In the genomic region with DNA sequence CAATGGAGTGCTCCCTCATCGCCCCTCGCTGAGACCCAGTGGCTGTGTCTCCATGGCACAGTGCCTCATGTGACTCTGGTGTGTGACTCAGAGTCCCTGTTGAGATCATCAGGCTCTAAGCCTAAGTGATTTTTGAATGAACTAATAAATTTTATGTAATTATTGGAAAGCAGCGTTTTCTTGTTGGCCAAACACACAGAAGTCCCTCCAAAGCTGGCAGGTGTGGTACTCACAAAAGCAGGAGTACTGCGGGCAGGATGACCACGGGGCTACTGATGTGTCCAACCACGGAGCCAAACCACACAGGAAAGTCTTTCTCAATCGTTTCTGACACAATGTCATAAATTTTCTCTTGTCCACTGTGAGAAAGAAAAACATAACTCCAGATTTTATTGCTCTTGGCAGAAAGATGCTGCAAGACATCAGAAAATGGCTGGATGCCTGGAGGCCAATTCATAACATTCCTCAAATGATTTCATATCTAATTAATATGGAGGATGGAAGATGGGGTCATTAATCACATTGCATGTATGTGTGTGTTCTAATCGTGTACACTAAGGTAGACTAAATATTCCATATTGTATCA, we compare ENCODE assay signal across 12 cellular contexts. TPM values are rescaled to one million over a fixed set of nuclear protein-coding genes. Genes with fewer than 3 reads are reported as not detected.
DNase-seq lines count a peak whose midpoint lies in the region; ATAC-seq, FAIRE-seq and TF ChIP-seq lines count a peak whose summit lies in the region.
"Had no signal": no experiment of that assay in that cellular context is flagged by ENCODE, and none has a peak within 500 bp of the region (broad histone marks: within the 10 kb centered on the region; RNA-seq: fewer than 3 reads in every experiment).

No MANE protein-coding gene starts in this region.

- FAIRE-seq in D721Med (lab: Jason Lieb, UNC): no peak

- no peak overlapping the region for H3K4me3 ChIP-seq in tibial nerve

- H3K27me3 Mint-ChIP-seq in activated T-cell treated with anti-CD3 and anti-CD28 coated beads, Interleukin-2, amount 50 U/mL, for 72 hours (ENCODE audit: low read depth): peaks cover 7% of the 10 kb centered on the region

- WGBS in tibial nerve, 2 donors: 17 to 21% methylated on average over 8 of the region's 8 CpGs

- no peak for TF ChIP-seq POLR2A in tibial nerve (IDR thresholded peaks at IDR 0.05)

- no peak overlapping the region for H3K27ac Mint-ChIP-seq in activated T-cell treated with anti-CD3 and anti-CD28 coated beads, Interleukin-2, amount 50 U/mL, for 72 hours

- DNase-seq in HT1080 (ENCODE audit: low read depth) (peak; percentile 56), astrocyte of the hippocampus (ENCODE audit: low read depth, low spot score) (peak; percentile 59), hepatic stellate cell (ENCODE audit: low spot score) (peak; percentile 61), tibial nerve (ENCODE audit: low spot score in 2 of 2) (peak; percentile 36 to 64), D721Med (ENCODE audit: insufficient read length, low spot score) (no peak)
- DNase-seq in activated T-cell treated with anti-CD3 and anti-CD28 coated beads, Interleukin-2, amount 50 U/mL, for 72 hours: no peak
- DNase-seq: activated CD4-positive, CD25-positive, alpha-beta regulatory T cell; central memory CD4-positive, alpha-beta T cell; NCI-H2081 had no signal

- no peak for TF ChIP-seq CTCF in tibial nerve (IDR thresholded peaks at IDR 0.05)
- TF ChIP-seq CTCF in D721Med (IDR thresholded peaks at IDR 0.05; ENCODE audit: insufficient read depth, missing control alignments): no peak

- H3K27ac ChIP-seq in tibial nerve: peak overlapping the region; percentile 9 to 69 (median 24)

- peaks cover 0 to 23% (median 12%) of the 10 kb centered on the region in 4 donors for H3K4me1 ChIP-seq in tibial nerve

- H3K27me3 ChIP-seq in tibial nerve: no peaks in the 10 kb centered on the region

- ATAC-seq in activated T-cell treated with anti-CD3 and anti-CD28 coated beads, Interleukin-2, amount 50 U/mL, for 72 hours (replicated peaks in 1 of 2): no peak
- ATAC-seq in GM19397 (IDR thresholded peaks at IDR 0.05; ENCODE audit: unreplicated experiment) (no peak), GM19452 (IDR thresholded peaks at IDR 0.05; ENCODE audit: unreplicated experiment) (no peak)

- no peaks in the 10 kb centered on the region for H3K9me3 ChIP-seq in tibial nerve

- H3K36me3 ChIP-seq in tibial nerve: no peaks in the 10 kb centered on the region

- no peaks in the 10 kb centered on the region for H3K36me3 Mint-ChIP-seq in activated T-cell treated with anti-CD3 and anti-CD28 coated beads, Interleukin-2, amount 50 U/mL, for 72 hours (ENCODE audit: insufficient read depth in 2 of 2)

- H3K9me3 Mint-ChIP-seq in activated T-cell treated with anti-CD3 and anti-CD28 coated beads, Interleukin-2, amount 50 U/mL, for 72 hours: no peaks in the 10 kb centered on the region

- no peak overlapping the region for H3K4me3 Mint-ChIP-seq in activated T-cell treated with anti-CD3 and anti-CD28 coated beads, Interleukin-2, amount 50 U/mL, for 72 hours

- peak; percentile 16 to 87 for TF ChIP-seq EP300 in tibial nerve (IDR thresholded peaks at IDR 0.05)

- H3K4me1 Mint-ChIP-seq in activated T-cell treated with anti-CD3 and anti-CD28 coated beads, Interleukin-2, amount 50 U/mL, for 72 hours (ENCODE audit: low read depth): peaks cover 4% of the 10 kb centered on the region

RNA-seq across cellular contexts. Expression of gene STARD5, which starts 14.6 kb away (rescaled TPM):
- 1.5 and 2.2 TPM in 2 replicates for total RNA-seq in HT1080 (2014; rRNA removed; shearing (Covaris generic))
- 0.84 and 0.86 TPM in 2 replicates for polyA plus RNA-seq in HT1080 (2015; cell fraction: cytosol; rRNA removed)
- polyA plus RNA-seq in HT1080 (2015; cell fraction: nucleus; rRNA removed): 3.6 and 3.7 TPM in 2 replicates
- total RNA-seq in tibial nerve: 1 to 10 TPM; 4.9 to 7.1 (median 6.1) TPM
- 10 to 100 TPM in 1 of 2 donors, 1 to 10 TPM in 1; 9.0 to 10.3 TPM for total RNA-seq in activated T-cell treated with anti-CD3 and anti-CD28 coated beads, Interleukin-2, amount 50 U/mL, for 72 hours

RNA-seq across cellular contexts. Expression of gene TMC3, which starts 35.5 kb away (rescaled TPM):
- not detected in 2 replicates for total RNA-seq in HT1080 (2014; rRNA removed; shearing (Covaris generic))
- not detected in 2 replicates for polyA plus RNA-seq in HT1080 (2015; cell fraction: cytosol; rRNA removed)
- not detected in 2 replicates for polyA plus RNA-seq in HT1080 (2015; cell fraction: nucleus; rRNA removed)
- not detected for total RNA-seq in tibial nerve
- total RNA-seq in activated T-cell treated with anti-CD3 and anti-CD28 coated beads, Interleukin-2, amount 50 U/mL, for 72 hours: not detected
- total RNA-seq: mononuclear cell had no signal

Comparison
In these comparisons a context has a peak if more than half of its experiments do, and no peak if none do; other contexts are left out.
1. DNase-seq: peak in HT1080 (single experiment), astrocyte of the hippocampus (single experiment), hepatic stellate cell (single experiment) and tibial nerve (2 of 2); none in activated T-cell treated with anti-CD3 and anti-CD28 coated beads, Interleukin-2, amount 50 U/mL, for 72 hours (0 of 2) and D721Med (single experiment).